In the genomic region with DNA sequence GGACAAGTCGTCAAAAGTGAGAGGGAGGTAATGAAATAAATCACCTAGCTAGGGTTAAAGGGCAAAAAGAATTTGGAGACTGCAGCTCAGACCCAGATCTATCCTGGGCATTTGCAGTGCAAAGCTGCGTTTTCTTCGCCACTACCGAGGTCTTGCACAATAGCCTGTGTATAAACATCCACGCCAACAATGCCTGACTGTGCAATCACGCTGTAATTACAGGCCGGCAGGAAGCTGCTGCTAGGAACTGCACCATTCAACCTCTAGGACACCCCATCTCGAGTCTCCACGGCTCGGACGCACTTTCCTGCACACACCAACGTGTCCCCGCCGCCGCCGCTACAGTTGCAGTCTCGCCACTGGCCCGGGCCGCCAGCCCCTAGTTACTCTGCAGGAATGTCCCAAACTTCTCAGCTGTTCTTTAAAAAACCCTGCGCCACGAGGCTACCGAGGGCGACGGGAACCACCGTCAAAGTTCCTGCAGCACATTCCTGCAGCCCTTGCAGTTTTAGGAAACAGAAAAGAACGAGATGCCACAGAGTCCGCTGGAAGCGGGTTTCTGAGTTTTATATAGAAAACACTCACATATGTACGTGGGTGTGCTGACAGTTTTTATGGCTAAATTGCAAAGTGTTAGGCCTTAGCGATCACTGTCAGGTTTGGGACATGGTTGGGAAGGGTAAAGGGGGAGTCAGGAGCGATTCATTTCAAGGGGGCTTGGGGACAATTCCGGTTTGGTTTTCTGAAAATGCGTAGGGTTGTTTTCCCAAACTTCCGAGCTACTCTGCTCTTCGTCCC, we compare ENCODE assay signal across 1 cellular context.
A peak's percentile ranks its signal among the peaks of the same experiment; 100 is the strongest.
TF ChIP-seq lines count a peak whose summit lies in the region.

No MANE protein-coding gene starts in this region.

TF ChIP-seq in HepG2, 621 proteins besides CTCF, POLR2A, EP300 and RAD21 (continued from another document and continues in another):
- peak; percentile 55; the same call in 1 of the 2 replicates for TF ChIP-seq ZHX2 (IDR thresholded peaks at IDR 0.05; ENCODE audit: low read depth)
- no peak for TF ChIP-seq ZHX2 (CRISPR knock-in tag; IDR thresholded peaks at IDR 0.05; ENCODE audit: borderline replicate concordance)
- no peak for TF ChIP-seq NFKB2 (CRISPR knock-in tag; IDR thresholded peaks at IDR 0.05; ENCODE audit: borderline replicate concordance)
- TF ChIP-seq TFDP2 (CRISPR knock-in tag; IDR thresholded peaks at IDR 0.05): peak; percentile 61
- TF ChIP-seq SOX6 (IDR thresholded peaks at IDR 0.05): no peak
- peak; percentile 97 for TF ChIP-seq SOX6 (CRISPR knock-in tag; IDR thresholded peaks at IDR 0.05)
- TF ChIP-seq MTA3 (CRISPR knock-in tag; IDR thresholded peaks at IDR 0.05): no peak
- TF ChIP-seq POLR2AphosphoS2 (IDR thresholded peaks at IDR 0.05; ENCODE audit: low read depth, low read length): no peak
- TF ChIP-seq FOXP1 (IDR thresholded peaks at IDR 0.05): peak; percentile 64; the same call in 1 of the 2 replicates
- TF ChIP-seq FOXP1 (CRISPR knock-in tag; IDR thresholded peaks at IDR 0.05): peak; percentile 97
- no peak for TF ChIP-seq ZNF75D (CRISPR knock-in tag; IDR thresholded peaks at IDR 0.05; ENCODE audit: borderline replicate concordance)
- TF ChIP-seq ELF1 (CRISPR knock-in tag; IDR thresholded peaks at IDR 0.05): peak; percentile 52
- TF ChIP-seq ZNF772 (CRISPR knock-in tag; IDR thresholded peaks at IDR 0.05): peak; percentile 69; the same call in 1 of the 2 replicates
- TF ChIP-seq HIVEP1 (CRISPR knock-in tag; IDR thresholded peaks at IDR 0.05): no peak; the same call in 1 of the 2 replicates
- peak; percentile 75 for TF ChIP-seq CBX1 (IDR thresholded peaks at IDR 0.05; ENCODE audit: low read depth)
- TF ChIP-seq SRSF4 (IDR thresholded peaks at IDR 0.05; ENCODE audit: low read depth, low read length, poor library complexity, severe bottlenecking): no peak
- TF ChIP-seq ZSCAN30 (CRISPR knock-in tag; IDR thresholded peaks at IDR 0.05): no peak
- TF ChIP-seq RXRA (CRISPR knock-in tag; IDR thresholded peaks at IDR 0.05): peak; percentile 83; the same call in 1 of the 2 replicates
- TF ChIP-seq TMF1 (CRISPR knock-in tag; IDR thresholded peaks at IDR 0.05; ENCODE audit: low read depth): peak; percentile 86; the same call in 1 of the 2 replicates
- TF ChIP-seq ZNF792 (CRISPR knock-in tag; IDR thresholded peaks at IDR 0.05): peak; percentile 92
- no peak for TF ChIP-seq FIP1L1 (IDR thresholded peaks at IDR 0.05; ENCODE audit: borderline replicate concordance, insufficient read depth, low read depth, low read length)
- TF ChIP-seq REPIN1 (CRISPR knock-in tag; IDR thresholded peaks at IDR 0.05; ENCODE audit: borderline replicate concordance, low read depth): peak; percentile 80; the same call in 1 of the 2 replicates
- TF ChIP-seq, protein P1, sequence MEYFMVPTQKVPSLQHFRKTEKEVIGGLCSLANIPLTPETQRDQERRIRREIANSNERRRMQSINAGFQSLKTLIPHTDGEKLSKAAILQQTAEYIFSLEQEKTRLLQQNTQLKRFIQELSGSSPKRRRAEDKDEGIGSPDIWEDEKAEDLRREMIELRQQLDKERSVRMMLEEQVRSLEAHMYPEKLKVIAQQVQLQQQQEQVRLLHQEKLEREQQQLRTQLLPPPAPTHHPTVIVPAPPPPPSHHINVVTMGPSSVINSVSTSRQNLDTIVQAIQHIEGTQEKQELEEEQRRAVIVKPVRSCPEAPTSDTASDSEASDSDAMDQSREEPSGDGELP (IDR thresholded peaks at IDR 0.05; ENCODE audit: borderline replicate concordance, low read depth): peak; percentile 63; the same call in 1 of the 2 replicates
- no peak for TF ChIP-seq ZNF138 (CRISPR knock-in tag; IDR thresholded peaks at IDR 0.05; ENCODE audit: low read depth)
- no peak for TF ChIP-seq ZZZ3 (CRISPR knock-in tag; IDR thresholded peaks at IDR 0.05; ENCODE audit: borderline replicate concordance)
- 0 out of 2 replicates have a peak, but pooled peaks have one; percentile 16 for TF ChIP-seq PPARG (CRISPR knock-in tag; conservative IDR thresholded peaks at IDR 0.05)
- TF ChIP-seq, protein P2, sequence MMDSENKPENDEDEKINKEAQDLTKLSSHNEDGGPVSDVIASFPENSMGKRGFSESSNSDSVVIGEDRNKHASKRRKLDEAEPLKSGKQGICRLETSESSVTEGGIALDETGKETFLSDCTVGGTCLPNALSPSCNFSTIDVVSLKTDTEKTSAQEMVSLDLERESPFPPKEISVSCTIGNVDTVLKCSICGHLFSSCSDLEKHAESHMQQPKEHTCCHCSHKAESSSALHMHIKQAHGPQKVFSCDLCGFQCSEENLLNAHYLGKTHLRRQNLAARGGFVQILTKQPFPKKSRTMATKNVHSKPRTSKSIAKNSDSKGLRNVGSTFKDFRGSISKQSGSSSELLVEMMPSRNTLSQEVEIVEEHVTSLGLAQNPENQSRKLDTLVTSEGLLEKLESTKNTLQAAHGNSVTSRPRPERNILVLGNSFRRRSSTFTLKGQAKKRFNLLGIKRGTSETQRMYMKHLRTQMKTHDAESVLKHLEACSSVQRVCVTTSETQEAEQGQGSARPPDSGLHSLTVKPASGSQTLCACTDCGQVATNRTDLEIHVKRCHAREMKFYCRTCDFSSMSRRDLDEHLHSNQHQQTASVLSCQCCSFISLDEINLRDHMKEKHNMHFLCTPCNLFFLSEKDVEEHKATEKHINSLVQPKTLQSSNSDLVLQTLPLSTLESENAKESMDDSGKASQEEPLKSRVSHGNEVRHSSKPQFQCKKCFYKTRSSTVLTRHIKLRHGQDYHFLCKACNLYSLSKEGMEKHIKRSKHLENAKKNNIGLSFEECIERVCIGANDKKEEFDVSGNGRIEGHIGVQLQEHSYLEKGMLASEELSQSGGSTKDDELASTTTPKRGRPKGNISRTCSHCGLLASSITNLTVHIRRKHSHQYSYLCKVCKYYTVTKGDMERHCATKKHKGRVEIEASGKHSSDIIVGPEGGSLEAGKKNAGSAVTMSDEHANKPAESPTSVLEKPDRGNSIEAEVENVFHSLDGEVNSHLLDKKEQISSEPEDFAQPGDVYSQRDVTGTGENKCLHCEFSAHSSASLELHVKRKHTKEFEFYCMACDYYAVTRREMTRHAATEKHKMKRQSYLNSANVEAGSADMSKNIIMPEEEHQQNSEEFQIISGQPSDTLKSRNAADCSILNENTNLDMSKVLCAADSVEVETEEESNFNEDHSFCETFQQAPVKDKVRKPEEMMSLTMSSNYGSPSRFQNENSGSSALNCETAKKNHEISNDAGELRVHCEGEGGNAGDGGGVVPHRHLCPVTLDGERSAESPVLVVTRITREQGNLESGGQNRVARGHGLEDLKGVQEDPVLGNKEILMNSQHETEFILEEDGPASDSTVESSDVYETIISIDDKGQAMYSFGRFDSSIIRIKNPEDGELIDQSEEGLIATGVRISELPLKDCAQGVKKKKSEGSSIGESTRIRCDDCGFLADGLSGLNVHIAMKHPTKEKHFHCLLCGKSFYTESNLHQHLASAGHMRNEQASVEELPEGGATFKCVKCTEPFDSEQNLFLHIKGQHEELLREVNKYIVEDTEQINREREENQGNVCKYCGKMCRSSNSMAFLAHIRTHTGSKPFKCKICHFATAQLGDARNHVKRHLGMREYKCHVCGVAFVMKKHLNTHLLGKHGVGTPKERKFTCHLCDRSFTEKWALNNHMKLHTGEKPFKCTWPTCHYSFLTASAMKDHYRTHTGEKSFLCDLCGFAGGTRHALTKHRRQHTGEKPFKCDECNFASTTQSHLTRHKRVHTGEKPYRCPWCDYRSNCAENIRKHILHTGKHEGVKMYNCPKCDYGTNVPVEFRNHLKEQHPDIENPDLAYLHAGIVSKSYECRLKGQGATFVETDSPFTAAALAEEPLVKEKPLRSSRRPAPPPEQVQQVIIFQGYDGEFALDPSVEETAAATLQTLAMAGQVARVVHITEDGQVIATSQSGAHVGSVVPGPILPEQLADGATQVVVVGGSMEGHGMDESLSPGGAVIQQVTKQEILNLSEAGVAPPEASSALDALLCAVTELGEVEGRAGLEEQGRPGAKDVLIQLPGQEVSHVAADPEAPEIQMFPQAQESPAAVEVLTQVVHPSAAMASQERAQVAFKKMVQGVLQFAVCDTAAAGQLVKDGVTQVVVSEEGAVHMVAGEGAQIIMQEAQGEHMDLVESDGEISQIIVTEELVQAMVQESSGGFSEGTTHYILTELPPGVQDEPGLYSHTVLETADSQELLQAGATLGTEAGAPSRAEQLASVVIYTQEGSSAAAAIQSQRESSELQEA (CRISPR knock-in tag; IDR thresholded peaks at IDR 0.05; ENCODE audit: not compliant biosample characterization): no peak
- TF ChIP-seq ZFP91 (CRISPR knock-in tag; IDR thresholded peaks at IDR 0.05; ENCODE audit: borderline replicate concordance): peak; percentile 74
- TF ChIP-seq ZNF17 (CRISPR knock-in tag; IDR thresholded peaks at IDR 0.05): no peak
- no peak for TF ChIP-seq SP2 (CRISPR knock-in tag; IDR thresholded peaks at IDR 0.05)
- 0 out of 2 replicates have a peak, but pooled peaks have one; percentile 43 for TF ChIP-seq ZBTB20 (CRISPR knock-in tag; IDR thresholded peaks at IDR 0.05; ENCODE audit: borderline replicate concordance, low read depth)
- no peak for TF ChIP-seq CENPX (CRISPR knock-in tag; IDR thresholded peaks at IDR 0.05)
- TF ChIP-seq CBX5 (CRISPR knock-in tag; IDR thresholded peaks at IDR 0.05; ENCODE audit: borderline replicate concordance): peak; percentile 96; the same call in 1 of the 2 replicates
- peak; percentile 60; the same call in 1 of the 2 replicates for TF ChIP-seq ZNF761 (CRISPR knock-in tag; conservative IDR thresholded peaks at IDR 0.05)
- TF ChIP-seq ZNF441 (CRISPR knock-in tag; IDR thresholded peaks at IDR 0.05; ENCODE audit: borderline replicate concordance): peak; percentile 75
- peak; percentile 55; the same call in 1 of the 2 replicates for TF ChIP-seq IRX3 (CRISPR knock-in tag; IDR thresholded peaks at IDR 0.05; ENCODE audit: borderline replicate concordance, low read depth)
- 0 out of 2 replicates have a peak, but pooled peaks have one; percentile 16 for TF ChIP-seq NFYC (CRISPR knock-in tag; IDR thresholded peaks at IDR 0.05)
- no peak for TF ChIP-seq STAG1 (CRISPR knock-in tag; IDR thresholded peaks at IDR 0.05)
- 0 out of 2 replicates have a peak, but pooled peaks have one; percentile 37 for TF ChIP-seq SMAD1 (CRISPR knock-in tag; IDR thresholded peaks at IDR 0.05; ENCODE audit: borderline replicate concordance, low read depth)
- TF ChIP-seq CEBPG (CRISPR knock-in tag; IDR thresholded peaks at IDR 0.05): peak; percentile 99
- TF ChIP-seq ZBTB3 (CRISPR knock-in tag; IDR thresholded peaks at IDR 0.05; ENCODE audit: borderline replicate concordance, low read depth): no peak; the same call in 1 of the 2 replicates
- peak; percentile 54; the same call in 1 of the 2 replicates for TF ChIP-seq SIX1 (CRISPR knock-in tag; IDR thresholded peaks at IDR 0.05; ENCODE audit: borderline replicate concordance)
- 0 out of 2 replicates have a peak, but pooled peaks have one; percentile 47 for TF ChIP-seq ZNF749 (CRISPR knock-in tag; IDR thresholded peaks at IDR 0.05; ENCODE audit: borderline replicate concordance)
